1 cellular context compared by ENCODE assay signal in the genomic region with DNA sequence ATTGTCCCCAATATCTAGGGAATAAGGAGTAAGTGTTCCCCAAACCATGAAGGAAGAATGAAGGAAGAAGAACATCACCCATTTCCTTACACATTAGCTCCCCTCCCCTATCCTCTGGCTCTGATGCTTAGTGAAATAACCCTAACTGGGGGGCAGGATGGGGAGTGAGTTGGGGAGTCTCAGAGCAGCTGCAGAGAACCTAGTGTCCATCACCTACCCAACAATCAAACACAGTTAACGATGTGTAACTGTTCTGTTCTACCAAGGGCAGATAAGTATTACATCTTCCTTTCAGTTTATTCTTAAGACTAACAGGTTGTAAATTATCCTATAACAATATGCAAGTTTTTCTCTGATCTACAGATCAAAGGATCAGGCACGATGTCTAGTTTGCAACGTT.
TF ChIP-seq lines count a peak whose summit lies in the region.

No MANE protein-coding gene starts in this region.

TF ChIP-seq in GM23338, 12 proteins besides CTCF, POLR2A, EP300 and RAD21 (continued from another document):
- no peak for TF ChIP-seq EZH2phosphoT487 (IDR thresholded peaks at IDR 0.05; ENCODE audit: unreplicated experiment)
- TF ChIP-seq, protein P1, sequence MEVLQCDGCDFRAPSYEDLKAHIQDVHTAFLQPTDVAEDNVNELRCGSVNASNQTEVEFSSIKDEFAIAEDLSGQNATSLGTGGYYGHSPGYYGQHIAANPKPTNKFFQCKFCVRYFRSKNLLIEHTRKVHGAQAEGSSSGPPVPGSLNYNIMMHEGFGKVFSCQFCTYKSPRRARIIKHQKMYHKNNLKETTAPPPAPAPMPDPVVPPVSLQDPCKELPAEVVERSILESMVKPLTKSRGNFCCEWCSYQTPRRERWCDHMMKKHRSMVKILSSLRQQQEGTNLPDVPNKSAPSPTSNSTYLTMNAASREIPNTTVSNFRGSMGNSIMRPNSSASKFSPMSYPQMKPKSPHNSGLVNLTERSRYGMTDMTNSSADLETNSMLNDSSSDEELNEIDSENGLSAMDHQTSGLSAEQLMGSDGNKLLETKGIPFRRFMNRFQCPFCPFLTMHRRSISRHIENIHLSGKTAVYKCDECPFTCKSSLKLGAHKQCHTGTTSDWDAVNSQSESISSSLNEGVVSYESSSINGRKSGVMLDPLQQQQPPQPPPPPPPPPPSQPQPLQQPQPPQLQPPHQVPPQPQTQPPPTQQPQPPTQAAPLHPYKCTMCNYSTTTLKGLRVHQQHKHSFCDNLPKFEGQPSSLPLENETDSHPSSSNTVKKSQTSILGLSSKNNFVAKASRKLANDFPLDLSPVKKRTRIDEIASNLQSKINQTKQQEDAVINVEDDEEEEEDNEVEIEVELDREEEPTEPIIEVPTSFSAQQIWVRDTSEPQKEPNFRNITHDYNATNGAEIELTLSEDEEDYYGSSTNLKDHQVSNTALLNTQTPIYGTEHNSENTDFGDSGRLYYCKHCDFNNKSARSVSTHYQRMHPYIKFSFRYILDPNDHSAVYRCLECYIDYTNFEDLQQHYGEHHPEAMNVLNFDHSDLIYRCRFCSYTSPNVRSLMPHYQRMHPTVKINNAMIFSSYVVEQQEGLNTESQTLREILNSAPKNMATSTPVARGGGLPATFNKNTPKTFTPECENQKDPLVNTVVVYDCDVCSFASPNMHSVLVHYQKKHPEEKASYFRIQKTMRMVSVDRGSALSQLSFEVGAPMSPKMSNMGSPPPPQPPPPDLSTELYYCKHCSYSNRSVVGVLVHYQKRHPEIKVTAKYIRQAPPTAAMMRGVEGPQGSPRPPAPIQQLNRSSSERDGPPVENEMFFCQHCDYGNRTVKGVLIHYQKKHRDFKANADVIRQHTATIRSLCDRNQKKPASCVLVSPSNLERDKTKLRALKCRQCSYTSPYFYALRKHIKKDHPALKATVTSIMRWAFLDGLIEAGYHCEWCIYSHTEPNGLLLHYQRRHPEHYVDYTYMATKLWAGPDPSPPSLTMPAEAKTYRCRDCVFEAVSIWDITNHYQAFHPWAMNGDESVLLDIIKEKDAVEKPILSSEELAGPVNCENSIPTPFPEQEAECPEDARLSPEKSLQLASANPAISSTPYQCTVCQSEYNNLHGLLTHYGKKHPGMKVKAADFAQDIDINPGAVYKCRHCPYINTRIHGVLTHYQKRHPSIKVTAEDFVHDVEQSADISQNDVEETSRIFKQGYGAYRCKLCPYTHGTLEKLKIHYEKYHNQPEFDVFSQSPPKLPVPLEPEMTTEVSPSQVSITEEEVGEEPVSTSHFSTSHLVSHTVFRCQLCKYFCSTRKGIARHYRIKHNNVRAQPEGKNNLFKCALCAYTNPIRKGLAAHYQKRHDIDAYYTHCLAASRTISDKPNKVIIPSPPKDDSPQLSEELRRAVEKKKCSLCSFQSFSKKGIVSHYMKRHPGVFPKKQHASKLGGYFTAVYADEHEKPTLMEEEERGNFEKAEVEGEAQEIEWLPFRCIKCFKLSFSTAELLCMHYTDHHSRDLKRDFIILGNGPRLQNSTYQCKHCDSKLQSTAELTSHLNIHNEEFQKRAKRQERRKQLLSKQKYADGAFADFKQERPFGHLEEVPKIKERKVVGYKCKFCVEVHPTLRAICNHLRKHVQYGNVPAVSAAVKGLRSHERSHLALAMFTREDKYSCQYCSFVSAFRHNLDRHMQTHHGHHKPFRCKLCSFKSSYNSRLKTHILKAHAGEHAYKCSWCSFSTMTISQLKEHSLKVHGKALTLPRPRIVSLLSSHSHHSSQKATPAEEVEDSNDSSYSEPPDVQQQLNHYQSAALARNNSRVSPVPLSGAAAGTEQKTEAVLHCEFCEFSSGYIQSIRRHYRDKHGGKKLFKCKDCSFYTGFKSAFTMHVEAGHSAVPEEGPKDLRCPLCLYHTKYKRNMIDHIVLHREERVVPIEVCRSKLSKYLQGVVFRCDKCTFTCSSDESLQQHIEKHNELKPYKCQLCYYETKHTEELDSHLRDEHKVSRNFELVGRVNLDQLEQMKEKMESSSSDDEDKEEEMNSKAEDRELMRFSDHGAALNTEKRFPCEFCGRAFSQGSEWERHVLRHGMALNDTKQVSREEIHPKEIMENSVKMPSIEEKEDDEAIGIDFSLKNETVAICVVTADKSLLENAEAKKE (CRISPR knock-in tag; IDR thresholded peaks at IDR 0.05): no peak
- TF ChIP-seq, protein P2, sequence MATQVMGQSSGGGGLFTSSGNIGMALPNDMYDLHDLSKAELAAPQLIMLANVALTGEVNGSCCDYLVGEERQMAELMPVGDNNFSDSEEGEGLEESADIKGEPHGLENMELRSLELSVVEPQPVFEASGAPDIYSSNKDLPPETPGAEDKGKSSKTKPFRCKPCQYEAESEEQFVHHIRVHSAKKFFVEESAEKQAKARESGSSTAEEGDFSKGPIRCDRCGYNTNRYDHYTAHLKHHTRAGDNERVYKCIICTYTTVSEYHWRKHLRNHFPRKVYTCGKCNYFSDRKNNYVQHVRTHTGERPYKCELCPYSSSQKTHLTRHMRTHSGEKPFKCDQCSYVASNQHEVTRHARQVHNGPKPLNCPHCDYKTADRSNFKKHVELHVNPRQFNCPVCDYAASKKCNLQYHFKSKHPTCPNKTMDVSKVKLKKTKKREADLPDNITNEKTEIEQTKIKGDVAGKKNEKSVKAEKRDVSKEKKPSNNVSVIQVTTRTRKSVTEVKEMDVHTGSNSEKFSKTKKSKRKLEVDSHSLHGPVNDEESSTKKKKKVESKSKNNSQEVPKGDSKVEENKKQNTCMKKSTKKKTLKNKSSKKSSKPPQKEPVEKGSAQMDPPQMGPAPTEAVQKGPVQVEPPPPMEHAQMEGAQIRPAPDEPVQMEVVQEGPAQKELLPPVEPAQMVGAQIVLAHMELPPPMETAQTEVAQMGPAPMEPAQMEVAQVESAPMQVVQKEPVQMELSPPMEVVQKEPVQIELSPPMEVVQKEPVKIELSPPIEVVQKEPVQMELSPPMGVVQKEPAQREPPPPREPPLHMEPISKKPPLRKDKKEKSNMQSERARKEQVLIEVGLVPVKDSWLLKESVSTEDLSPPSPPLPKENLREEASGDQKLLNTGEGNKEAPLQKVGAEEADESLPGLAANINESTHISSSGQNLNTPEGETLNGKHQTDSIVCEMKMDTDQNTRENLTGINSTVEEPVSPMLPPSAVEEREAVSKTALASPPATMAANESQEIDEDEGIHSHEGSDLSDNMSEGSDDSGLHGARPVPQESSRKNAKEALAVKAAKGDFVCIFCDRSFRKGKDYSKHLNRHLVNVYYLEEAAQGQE (IDR thresholded peaks at IDR 0.05; ENCODE audit: unreplicated experiment): no peak
- no peak for TF ChIP-seq POLR2AphosphoS5 (IDR thresholded peaks at IDR 0.05; ENCODE audit: low read depth)
- TF ChIP-seq JUNB (IDR thresholded peaks at IDR 0.05; ENCODE audit: unreplicated experiment): no peak
- TF ChIP-seq NANOG (IDR thresholded peaks at IDR 0.05; ENCODE audit: borderline replicate concordance): no peak
- no peak for TF ChIP-seq CREB1 (CRISPR knock-in tag; IDR thresholded peaks at IDR 0.05; ENCODE audit: low read depth)
- TF ChIP-seq EZH2 (IDR thresholded peaks at IDR 0.05; ENCODE audit: low read depth, unreplicated experiment): no peak
- no peak for TF ChIP-seq ZNF331 (CRISPR knock-in tag; IDR thresholded peaks at IDR 0.05; ENCODE audit: low read depth)
TF ChIP-seq in GM23338: peak in this region for 0.
